ENCODE assay signal across 1 cellular context in the genomic region with DNA sequence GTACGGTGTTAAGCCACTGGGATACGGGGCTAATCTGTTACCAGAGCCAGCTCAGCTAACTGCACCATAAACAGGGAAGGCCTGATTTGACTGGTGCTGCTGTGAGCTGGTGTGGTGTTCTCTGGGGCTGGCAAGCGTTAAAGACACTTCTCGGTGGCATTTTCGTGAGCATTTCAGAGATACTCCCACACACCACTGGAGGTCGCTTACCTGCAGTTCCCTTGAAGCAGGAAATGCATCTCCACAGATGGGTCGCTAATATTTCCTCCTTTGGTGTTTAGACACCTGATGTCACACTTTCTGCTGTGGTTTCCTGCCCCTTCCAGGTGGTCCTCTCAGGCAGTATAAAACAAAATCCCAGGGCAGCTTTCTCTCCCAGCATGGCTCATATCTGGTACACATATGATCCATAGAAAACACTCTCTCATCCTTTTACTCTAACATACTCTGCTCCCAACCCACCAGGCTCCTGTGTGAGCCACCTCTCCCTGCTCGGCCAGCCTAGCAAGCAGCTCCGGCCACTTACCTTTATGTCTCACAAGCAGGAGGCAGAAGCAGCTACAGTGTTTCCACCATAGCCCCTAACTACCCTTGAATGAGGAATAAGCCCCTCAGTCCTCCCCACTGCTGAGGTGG.
TF ChIP-seq lines count a peak whose summit lies in the region.

No MANE protein-coding gene starts in this region.

TF ChIP-seq in neural cell, 6 proteins besides CTCF, POLR2A, EP300 and RAD21 (continued from another document):
- TF ChIP-seq SMC3 (conservative IDR thresholded peaks at IDR 0.05; ENCODE audit: poor library complexity) = no peak
- no peak for TF ChIP-seq TAF1 (IDR thresholded peaks at IDR 0.05; ENCODE audit: low read depth)
